9 cellular contexts compared by ENCODE assay signal in genomic region chr1:24966724-24967346, GRCh38. TPM values are rescaled to one million over a fixed set of nuclear protein-coding genes. Genes with fewer than 3 reads are reported as not detected.
DNase-seq lines count a peak whose midpoint lies in the region; ATAC-seq and TF ChIP-seq lines count a peak whose summit lies in the region.
"Had no signal": no experiment of that assay in that cellular context is flagged by ENCODE, and none has a peak within 500 bp of the region (broad histone marks: within the 10 kb centered on the region; RNA-seq: fewer than 3 reads in every experiment).

No MANE protein-coding gene starts in this region.

- no peak overlapping the region for H3K9ac ChIP-seq in HCT116 (ENCODE audit: low read length)

- no peaks in the 10 kb centered on the region for H4K20me1 ChIP-seq in HCT116 (ENCODE audit: insufficient read depth)

- peaks cover 4% of the 10 kb centered on the region for H3K36me3 Mint-ChIP-seq in glutamatergic neuron (ENCODE audit: unreplicated experiment)

- TF ChIP-seq RAD21 in HCT116 (IDR thresholded peaks at IDR 0.05; ENCODE audit: low read depth), result no peak

- TF ChIP-seq POLR2A in HCT116 (IDR thresholded peaks at IDR 0.05; ENCODE audit: borderline replicate concordance, extremely low read depth, insufficient read depth, insufficient read length), result no peak
- TF ChIP-seq POLR2A in uterus (IDR thresholded peaks at IDR 0.05), result no peak

- no peaks in the 10 kb centered on the region for H3K79me2 ChIP-seq in HCT116 (ENCODE audit: insufficient read depth, low read length)

- H3K4me1 ChIP-seq in HCT116 (ENCODE audit: control insufficient read depth in 1 of 2, insufficient read depth in 2 of 2, low read length in 2 of 2) (peaks cover 13 to 39% of the 10 kb centered on the region in 2 experiments; a peak in 3 of 4 replicates), uterus (no peaks in the 10 kb centered on the region), BE2C (no peaks in the 10 kb centered on the region)
- H3K4me1 ChIP-seq: thyroid gland had no signal

- TF ChIP-seq CTCF in HCT116 (IDR thresholded peaks at IDR 0.05 in 2 of 3, conservative IDR thresholded peaks at IDR 0.05 in 1 of 3; ENCODE audit: borderline replicate concordance in 1 of 3, insufficient read depth in 1 of 3, low read depth in 2 of 3, low read length in 2 of 3) (no peak), epithelial cell of esophagus (IDR thresholded peaks at IDR 0.05; ENCODE audit: insufficient read depth, low read depth, low read length, missing control alignments) (no peak), uterus (IDR thresholded peaks at IDR 0.05) (no peak), glutamatergic neuron (IDR thresholded peaks at IDR 0.05; ENCODE audit: partially characterized antibody, unreplicated experiment) (no peak), BE2C (IDR thresholded peaks at IDR 0.05; ENCODE audit: low read depth, low read length) (no peak)

- DNase-seq in HCT116 (ENCODE audit: low read depth, low spot score) (peak; percentile 48), epithelial cell of esophagus (ENCODE audit: low read depth) (peak; percentile 91), uterus (no peak), glutamatergic neuron (no peak), BE2C (no peak)
- DNase-seq in stimulated activated CD8-positive, alpha-beta memory T cell treated with anti-CD3 and anti-CD28 coated beads, Interleukin-4, amount 100 ng/mL, for 24 hours (ENCODE audit: low read depth), result peak; percentile 65
- DNase-seq: thyroid gland had no signal

- ATAC-seq in HCT116, result no peak
- peak; percentile 62 to 72 for ATAC-seq in activated CD4-positive, CD25-positive, alpha-beta regulatory T cell treated with anti-CD3 and anti-CD28 coated beads, Interleukin-2, amount 50 U/mL, for 24 hours
- ATAC-seq in HG02840 (IDR thresholded peaks at IDR 0.05; ENCODE audit: low FRiP score, unreplicated experiment), result no peak

- H3K4me2 ChIP-seq in HCT116 (ENCODE audit: low read length), result peak overlapping the region; percentile 3; the same call in 1 of the 2 replicates

- POLR2A ChIA-PET in HCT116 (lab: Charles Lee), result no interaction called here

- H3K27ac ChIP-seq in HCT116 (ENCODE audit: low read depth, low read length) (no peak overlapping the region), uterus (no peak overlapping the region)
- H3K27ac ChIP-seq: thyroid gland had no signal

- H2AFZ ChIP-seq in HCT116 (ENCODE audit: low read depth, low read length, poor library complexity, severe bottlenecking), result no peak overlapping the region

- H3K9me3 ChIP-seq in HCT116 (ENCODE audit: control insufficient read depth in 1 of 2, insufficient read depth in 1 of 2, low read depth in 1 of 2, low read length in 2 of 2) (no peaks in the 10 kb centered on the region), uterus (no peaks in the 10 kb centered on the region), BE2C (no peaks in the 10 kb centered on the region)
- H3K9me3 ChIP-seq: thyroid gland had no signal

- H3K9me3 Mint-ChIP-seq in glutamatergic neuron (ENCODE audit: unreplicated experiment), result peaks cover 2% of the 10 kb centered on the region

- RAD21 ChIA-PET in HCT116 (lab: Charles Lee; ENCODE audit: low non-redundant PET in 1 of 2, low total read pairs in 2 of 2, uncharacterized antibody in 2 of 2, unreplicated experiment in 2 of 2), result no interaction called here

- intact Hi-C loops in HCT116 (cut with micrococcal nuclease), result no loop called here
- intact Hi-C loops in uterus (cut with DNase I; ENCODE audit: low total_unique reads), result no loop called here

- BruUV-seq in HCT116 (replicated peaks; lab: Mats Ljungman, UMichigan), result no TSS peak

- H3K27me3 Mint-ChIP-seq in glutamatergic neuron (ENCODE audit: unreplicated experiment), result peaks cover 2% of the 10 kb centered on the region

- no peak overlapping the region for H3K27ac Mint-ChIP-seq in glutamatergic neuron (ENCODE audit: unreplicated experiment)

- H3K4me3 Mint-ChIP-seq in glutamatergic neuron (ENCODE audit: unreplicated experiment), result no peak overlapping the region

- no peaks in the 10 kb centered on the region for H3K36me3 ChIP-seq in HCT116 (ENCODE audit: control insufficient read depth in 1 of 2, insufficient read depth in 2 of 2, low read length in 2 of 2)
- H3K36me3 ChIP-seq in uterus, result no peaks in the 10 kb centered on the region
- H3K36me3 ChIP-seq in BE2C, result no peaks in the 10 kb centered on the region
- H3K36me3 ChIP-seq: thyroid gland had no signal

- peaks cover 7% of the 10 kb centered on the region for H3K4me1 Mint-ChIP-seq in glutamatergic neuron (ENCODE audit: low read depth, unreplicated experiment)

- no peak overlapping the region for H3K4me3 ChIP-seq in HCT116 (replicated peaks in 1 of 2; ENCODE audit: low read depth in 1 of 2, low read length in 2 of 2)
- no peak overlapping the region for H3K4me3 ChIP-seq in epithelial cell of esophagus (ENCODE audit: low read length)
- H3K4me3 ChIP-seq in uterus, result no peak overlapping the region
- H3K4me3 ChIP-seq in BE2C (ENCODE audit: low read depth, low read length), result no peak overlapping the region
- H3K4me3 ChIP-seq: thyroid gland had no signal

- H3K27me3 ChIP-seq in HCT116 (ENCODE audit: insufficient read depth, low read length), result no peaks in the 10 kb centered on the region
- H3K27me3 ChIP-seq in uterus, result no peaks in the 10 kb centered on the region
- no peaks in the 10 kb centered on the region; the same call in 1 of the 2 replicates for H3K27me3 ChIP-seq in BE2C
- H3K27me3 ChIP-seq: thyroid gland had no signal

- CTCF ChIA-PET in HCT116 (lab: Charles Lee), result interaction anchor here (1.8 kb wide), 1 partner anchor 70 kb away, joined by 3 read pairs; no protein-coding TSS in a partner anchor

- no peaks in the 10 kb centered on the region for H3K9me2 ChIP-seq in HCT116 (ENCODE audit: insufficient read depth)

TF ChIP-seq in HCT116, 20 proteins besides CTCF, POLR2A, EP300 and RAD21:
- TF ChIP-seq FOSL1 (IDR thresholded peaks at IDR 0.05; ENCODE audit: low read depth), result no peak
- TF ChIP-seq EZH2 (IDR thresholded peaks at IDR 0.05), result no peak
- TF ChIP-seq ZFX (IDR thresholded peaks at IDR 0.05), result no peak
- no peak for TF ChIP-seq POLR2AphosphoS5 (IDR thresholded peaks at IDR 0.05; ENCODE audit: low read depth, low read length)
- no peak for TF ChIP-seq ZBTB33 (IDR thresholded peaks at IDR 0.05; ENCODE audit: extremely low read depth, insufficient replicate concordance, low read length)
- TF ChIP-seq ATF3 (IDR thresholded peaks at IDR 0.05), result no peak
- TF ChIP-seq TCF7L2 (IDR thresholded peaks at IDR 0.05; ENCODE audit: borderline replicate concordance, extremely low read depth, insufficient read depth, insufficient read length), result peak; percentile 69

RNA-seq across cellular contexts. Expression of gene RUNX3, which starts 36.8 kb away (rescaled TPM):
- 22.6 TPM for total RNA-seq in HCT116 (2021; ENCODE audit: unreplicated experiment)
- polyA plus RNA-seq in HCT116 (2012), result 20.2 and 25.3 TPM in 2 replicates
- 1 to 10 TPM in 2 of 4 donors, under 1 TPM in 1, not detected in 1; 0.26 to 1.7 (median 1.6) TPM for total RNA-seq in uterus
- total RNA-seq in glutamatergic neuron (ENCODE audit: unreplicated experiment), result 0.15 TPM
- not detected for polyA plus RNA-seq in BE2C (2012; ENCODE audit: insufficient read depth, insufficient read length, low read depth)

Comparison
In these comparisons a context has a peak if more than half of its experiments do, and no peak if none do; other contexts are left out.
1. ATAC-seq: peak in activated CD4-positive, CD25-positive, alpha-beta regulatory T cell treated with anti-CD3 and anti-CD28 coated beads, Interleukin-2, amount 50 U/mL, for 24 hours (2 of 2); none in HCT116 (single experiment) and HG02840 (single experiment).
2. DNase-seq: peak in HCT116 (single experiment), epithelial cell of esophagus (single experiment) and stimulated activated CD8-positive, alpha-beta memory T cell treated with anti-CD3 and anti-CD28 coated beads, Interleukin-4, amount 100 ng/mL, for 24 hours (single experiment); none in uterus (0 of 2), glutamatergic neuron (single experiment) and BE2C (single experiment).